9 cellular contexts compared by ENCODE assay signal in genomic region chr19:15323496-15324235, GRCh38. TPM values are rescaled to one million over a fixed set of nuclear protein-coding genes. Genes with fewer than 3 reads are reported as not detected.
A peak's percentile ranks its signal among the peaks of the same experiment; 100 is the strongest.
DNase-seq lines count a peak whose midpoint lies in the region; ATAC-seq and TF ChIP-seq lines count a peak whose summit lies in the region.
"Had no signal": no experiment of that assay in that cellular context is flagged by ENCODE, and none has a peak within 500 bp of the region (broad histone marks: within the 10 kb centered on the region; RNA-seq: fewer than 3 reads in every experiment).

No MANE protein-coding gene starts in this region.

- TF ChIP-seq POLR2A in vagina (IDR thresholded peaks at IDR 0.05): no peak

- peaks cover 11% of the 10 kb centered on the region for H3K36me3 Mint-ChIP-seq in activated naive CD4-positive, alpha-beta T cell treated with anti-CD3 and anti-CD28 coated beads for 36 hours (ENCODE audit: low read depth)
- no peaks in the 10 kb centered on the region for H3K36me3 Mint-ChIP-seq in mesothelial cell of epicardium

- H3K4me3 ChIP-seq in coronary artery: peak overlapping the region; percentile 36
- H3K4me3 ChIP-seq in vagina: no peak overlapping the region

- no peak overlapping the region for H3K4me3 Mint-ChIP-seq in activated naive CD4-positive, alpha-beta T cell treated with anti-CD3 and anti-CD28 coated beads for 36 hours
- no peak overlapping the region for H3K4me3 Mint-ChIP-seq in mesothelial cell of epicardium

- no peaks in the 10 kb centered on the region for H3K36me3 ChIP-seq in vagina

- peaks cover 85% of the 10 kb centered on the region for H3K4me1 Mint-ChIP-seq in activated naive CD4-positive, alpha-beta T cell treated with anti-CD3 and anti-CD28 coated beads for 36 hours (ENCODE audit: low read depth)
- H3K4me1 Mint-ChIP-seq in mesothelial cell of epicardium: peaks cover 70% of the 10 kb centered on the region

- H3K27me3 ChIP-seq in vagina: no peaks in the 10 kb centered on the region

- no peaks in the 10 kb centered on the region for H3K27me3 Mint-ChIP-seq in activated naive CD4-positive, alpha-beta T cell treated with anti-CD3 and anti-CD28 coated beads for 36 hours (ENCODE audit: low read depth)
- H3K27me3 Mint-ChIP-seq in mesothelial cell of epicardium (ENCODE audit: low read depth): no peaks in the 10 kb centered on the region

- no peak for ATAC-seq in HG02884 (IDR thresholded peaks at IDR 0.05; ENCODE audit: unreplicated experiment)

- H3K27ac ChIP-seq in coronary artery (peak overlapping the region; percentile 80 to 89), vagina (peak overlapping the region; percentile 49)

- intact Hi-C loops in activated naive CD4-positive, alpha-beta T cell treated with anti-CD3 and anti-CD28 coated beads for 36 hours (cut with micrococcal nuclease): no loop called here
- intact Hi-C loops in vagina (cut with DNase I): no loop called here

- CTCF ChIA-PET in activated naive CD4-positive, alpha-beta T cell treated with anti-CD3 and anti-CD28 coated beads for 36 hours (lab: Charles Lee): interaction anchor here (0.8 kb wide), 1 partner anchor 21 kb away, joined by 3 read pairs; no protein-coding TSS in a partner anchor

- TF ChIP-seq CTCF in coronary artery (IDR thresholded peaks at IDR 0.05) (no peak), mesothelial cell of epicardium (IDR thresholded peaks at IDR 0.05; ENCODE audit: unreplicated experiment) (no peak), vagina (IDR thresholded peaks at IDR 0.05) (no peak)

- peak; percentile 41 for DNase-seq in activated naive CD4-positive, alpha-beta T cell treated with anti-CD3 and anti-CD28 coated beads for 36 hours
- no peak for DNase-seq in activated naive CD4-positive, alpha-beta T cell treated with Interleukin-2 at 50 U/mL for 16 hours
- DNase-seq in coronary artery (ENCODE audit: low spot score): peak; percentile 79
- DNase-seq in mesothelial cell of epicardium (ENCODE audit: low spot score in 2 of 2, unreplicated experiment in 2 of 2): no peak
- no peak for DNase-seq in vagina (ENCODE audit: extremely low spot score in 2 of 2)
- DNase-seq in H4 (ENCODE audit: low spot score): no peak
- no peak for DNase-seq in NCI-H2196 (lab: John Stamatoyannopoulos, UW; ENCODE audit: unreplicated experiment)
- DNase-seq: SHP77 had no signal

- peaks cover 2% of the 10 kb centered on the region for H3K9me3 Mint-ChIP-seq in activated naive CD4-positive, alpha-beta T cell treated with anti-CD3 and anti-CD28 coated beads for 36 hours
- H3K9me3 Mint-ChIP-seq in mesothelial cell of epicardium: no peaks in the 10 kb centered on the region

- peak overlapping the region; percentile 80 for H3K27ac Mint-ChIP-seq in activated naive CD4-positive, alpha-beta T cell treated with anti-CD3 and anti-CD28 coated beads for 36 hours
- peak overlapping the region; percentile 66 for H3K27ac Mint-ChIP-seq in mesothelial cell of epicardium

- H3K4me1 ChIP-seq in vagina: peaks cover 96% of the 10 kb centered on the region

- H3K9me3 ChIP-seq in vagina: no peaks in the 10 kb centered on the region

RNA-seq across cellular contexts. Expression of gene BRD4, which starts 8.7 kb away (rescaled TPM):
- 100 to 1,000 TPM; 109 to 111 TPM for total RNA-seq in activated naive CD4-positive, alpha-beta T cell treated with anti-CD3 and anti-CD28 coated beads for 36 hours
- total RNA-seq in mesothelial cell of epicardium (148 to 153 TPM (median 152 TPM) in 3 replicates), vagina (53.0 TPM)
- total RNA-seq in H4 (2014; rRNA removed; shearing (Covaris generic)): 6.4 and 11.0 TPM in 2 replicates

RNA-seq across cellular contexts. Expression of gene AKAP8, which starts 55.9 kb away (rescaled TPM):
- 10 to 100 TPM; 27.1 to 30.3 TPM for total RNA-seq in activated naive CD4-positive, alpha-beta T cell treated with anti-CD3 and anti-CD28 coated beads for 36 hours
- total RNA-seq in mesothelial cell of epicardium (42.6 to 47.2 TPM (median 43.5 TPM) in 3 replicates), vagina (27.7 TPM)
- 14.4 and 18.4 TPM in 2 replicates for total RNA-seq in H4 (2014; rRNA removed; shearing (Covaris generic))

Comparison
In these comparisons a context has a peak if more than half of its experiments do, and no peak if none do; other contexts are left out.
1. DNase-seq: peak in activated naive CD4-positive, alpha-beta T cell treated with anti-CD3 and anti-CD28 coated beads for 36 hours (single experiment) and coronary artery (single experiment); none in activated naive CD4-positive, alpha-beta T cell treated with Interleukin-2 at 50 U/mL for 16 hours (single experiment), mesothelial cell of epicardium (0 of 2), vagina (0 of 2), H4 (single experiment) and NCI-H2196 (single experiment).